Comparison of ENCODE assay signal across 7 cellular contexts in genomic region chr22:32191021-32191420, GRCh38. TPM values are rescaled to one million over a fixed set of nuclear protein-coding genes. Genes with fewer than 3 reads are reported as not detected.
"Had no signal": no experiment of that assay in that cellular context is flagged by ENCODE, and none has a peak within 500 bp of the region (broad histone marks: within the 10 kb centered on the region; RNA-seq: fewer than 3 reads in every experiment).

No MANE protein-coding gene starts in this region.

RNA-seq across cellular contexts. Expression of gene RFPL2, which starts 13.9 kb away (rescaled TPM):
- total RNA-seq: GM23248, GM23338, H4, H9, HFFc6 had no signal
- polyA plus RNA-seq: GM23248 had no signal

RNA-seq across cellular contexts. Expression of gene C22orf42, which starts 31.9 kb away (rescaled TPM):
- total RNA-seq: GM23248, H1, H4, H7, H9, HFFc6 had no signal
- polyA plus RNA-seq: GM23248 had no signal
